Comparison of ENCODE assay signal across 18 cellular contexts in the genomic region with DNA sequence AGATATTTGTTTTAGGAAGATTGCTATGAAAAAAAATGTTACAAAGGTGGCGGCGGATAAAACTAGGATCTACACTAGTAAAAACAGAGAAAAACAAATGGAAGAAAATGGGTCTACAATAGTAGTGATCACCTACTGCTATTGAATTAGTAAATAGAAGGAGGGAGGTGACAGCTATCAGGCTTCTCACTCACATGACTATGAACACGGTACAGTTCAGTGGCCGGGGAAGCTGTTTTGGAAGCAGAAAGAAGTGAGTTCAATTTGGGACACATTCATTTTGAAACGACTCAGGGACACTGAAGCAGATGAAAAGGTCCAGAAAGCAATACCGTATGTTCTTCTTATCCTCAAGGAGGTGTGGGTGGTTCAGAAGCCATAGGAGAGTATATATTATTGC.
DNase-seq lines count a peak whose midpoint lies in the region; ATAC-seq and TF ChIP-seq lines count a peak whose summit lies in the region.
"Had no signal": no experiment of that assay in that cellular context is flagged by ENCODE, and none has a peak within 500 bp of the region (broad histone marks: within the 10 kb centered on the region; RNA-seq: fewer than 3 reads in every experiment).

No MANE protein-coding gene starts in this region.

- TF ChIP-seq CTCF in left ventricle myocardium inferior (IDR thresholded peaks at IDR 0.05; ENCODE audit: borderline replicate concordance): no peak
- no peak for TF ChIP-seq CTCF in MM.1S (IDR thresholded peaks at IDR 0.05; ENCODE audit: low read length)
- no peak for TF ChIP-seq CTCF in tibial artery (IDR thresholded peaks at IDR 0.05)

- H3F3A ChIP-seq in MM.1S (ENCODE audit: insufficient read depth, low read length): no peaks in the 10 kb centered on the region

- H3K4me3 ChIP-seq in left ventricle myocardium inferior (no peak overlapping the region), right cardiac atrium (ENCODE audit: low read length) (no peak overlapping the region), MM.1S (ENCODE audit: low read length) (no peak overlapping the region), tibial artery (no peak overlapping the region)
- H3K4me3 ChIP-seq: BLaER1, GM23248 had no signal

- H3K9me2 ChIP-seq in MM.1S (replicated peaks; ENCODE audit: insufficient read depth, low read length): no peaks in the 10 kb centered on the region

- ATAC-seq in Right ventricle myocardium inferior (peak; percentile 54), right cardiac atrium (no peak), left lobe of liver (peak; percentile 36)
- ATAC-seq: CD8-positive, alpha-beta T cell; HCT116 had no signal

- H3K36me3 ChIP-seq in left ventricle myocardium inferior: no peaks in the 10 kb centered on the region
- H3K36me3 ChIP-seq in MM.1S (replicated peaks; ENCODE audit: insufficient read depth, low read length): no peaks in the 10 kb centered on the region
- no peaks in the 10 kb centered on the region for H3K36me3 ChIP-seq in tibial artery
- H3K36me3 ChIP-seq: BLaER1 had no signal

- H2AFZ ChIP-seq in MM.1S (ENCODE audit: low read length): no peak overlapping the region
- H2AFZ ChIP-seq: GM23248 had no signal

- no peaks in the 10 kb centered on the region for H3K27me3 ChIP-seq in left ventricle myocardium inferior (ENCODE audit: low read depth)
- H3K27me3 ChIP-seq in right cardiac atrium (ENCODE audit: control insufficient read depth, insufficient read depth): no peaks in the 10 kb centered on the region
- H3K27me3 ChIP-seq in MM.1S (replicated peaks; ENCODE audit: insufficient read depth, low read length): no peaks in the 10 kb centered on the region
- H3K27me3 ChIP-seq in tibial artery: no peaks in the 10 kb centered on the region
- H3K27me3 ChIP-seq: BLaER1 had no signal

- 0 out of 2 replicates have a peak, but pooled peaks cover 5% of the 10 kb centered on the region for H4K20me1 ChIP-seq in MM.1S (ENCODE audit: insufficient read depth, low read length)

- peaks cover 78% of the 10 kb centered on the region for H3K79me2 ChIP-seq in MM.1S (ENCODE audit: low read length)

- H3K9ac ChIP-seq in MM.1S (ENCODE audit: low read length): no peak overlapping the region
- H3K9ac ChIP-seq: BLaER1, GM23248 had no signal

- no peak overlapping the region for H3K4me2 ChIP-seq in MM.1S (ENCODE audit: low read depth, low read length)
- H3K4me2 ChIP-seq: BLaER1 had no signal

- H3K9me3 ChIP-seq in left ventricle myocardium inferior (replicated peaks): no peaks in the 10 kb centered on the region
- H3K9me3 ChIP-seq in right cardiac atrium (ENCODE audit: control insufficient read depth, low read length): no peaks in the 10 kb centered on the region
- H3K9me3 ChIP-seq in MM.1S (replicated peaks; ENCODE audit: insufficient read depth, low read length): no peaks in the 10 kb centered on the region
- H3K9me3 ChIP-seq in tibial artery: no peaks in the 10 kb centered on the region
- H3K9me3 ChIP-seq: BLaER1, Caco-2 had no signal

- DNase-seq in Right ventricle myocardium inferior (ENCODE audit: missing footprints) (no peak), cardiac septum (ENCODE audit: low spot score) (no peak), left ventricle myocardium inferior (no peak), right cardiac atrium (no peak), left lobe of liver (ENCODE audit: low spot score) (no peak), MM.1S (no peak), tibial artery (no peak)
- DNase-seq: Caco-2; CD4-positive, CD25-positive, alpha-beta regulatory T cell; CD8-positive, alpha-beta T cell; DMS153; DND-41; GM23248; H9 had no signal

- H3K4me1 ChIP-seq in left ventricle myocardium inferior (peaks cover 59% of the 10 kb centered on the region), right cardiac atrium (ENCODE audit: control insufficient read depth, insufficient read depth, low read length) (peaks cover 4% of the 10 kb centered on the region), MM.1S (ENCODE audit: low read length) (no peaks in the 10 kb centered on the region), tibial artery (peaks cover 0 to 12% (median 2%) of the 10 kb centered on the region in 4 donors)
- H3K4me1 ChIP-seq: BLaER1, Caco-2 had no signal

- intact Hi-C loops in Right ventricle myocardium inferior (cut with DNase I): no loop called here
- intact Hi-C loops in cardiac septum (cut with DNase I): no loop called here
- intact Hi-C loops in left ventricle myocardium inferior (cut with micrococcal nuclease): no loop called here
- intact Hi-C loops in right cardiac atrium (cut with DNase I): no loop called here
- intact Hi-C loops in tibial artery (cut with DNase I; ENCODE audit: low total_unique reads): no loop called here

- H3K27ac ChIP-seq in left ventricle myocardium inferior (replicated peaks) (peak overlapping the region; percentile 27), right cardiac atrium (ENCODE audit: low read length) (no peak overlapping the region), MM.1S (ENCODE audit: low read length) (no peak overlapping the region), tibial artery (no peak overlapping the region)
- H3K27ac ChIP-seq: 22Rv1, BLaER1, C4-2B, GM23248 had no signal

- WGBS in right cardiac atrium: 74% methylated on average over 6 of the region's 6 CpGs

Comparison
In these comparisons a context has a peak if more than half of its experiments do, and no peak if none do; other contexts are left out.
1. ATAC-seq: peak in Right ventricle myocardium inferior (single experiment) and left lobe of liver (single experiment); none in right cardiac atrium (0 of 2).